In genomic region chr4:55184600-55185523, GRCh38 we compare ENCODE assay signal across 8 cellular contexts. TPM values are rescaled to one million over a fixed set of nuclear protein-coding genes. Genes with fewer than 3 reads are reported as not detected.
A peak's percentile ranks its signal among the peaks of the same experiment; 100 is the strongest.
DNase-seq lines count a peak whose midpoint lies in the region; ATAC-seq and TF ChIP-seq lines count a peak whose summit lies in the region.

No MANE protein-coding gene starts in this region.

- no peaks in the 10 kb centered on the region for H3K36me3 ChIP-seq in mesodermal cell (ENCODE audit: control insufficient read depth, insufficient read depth, low read length)

- DNase-seq in AG10803 (ENCODE audit: low read depth), result peak; percentile 73
- DNase-seq in NCI-H510A treated with DMSO at 0.1 percent for 48 hours (lab: John Stamatoyannopoulos, UW), result peak; percentile 33
- peak; percentile 70 to 73 for DNase-seq in cardiac fibroblast (ENCODE audit: low read depth in 2 of 2)
- DNase-seq in middle frontal gyrus (ENCODE audit: extremely low spot score, low spot score), result no peak
- DNase-seq in anterior cingulate cortex (lab: John Stamatoyannopoulos, UW), result no peak

- H3K4me3 ChIP-seq in AG10803 (ENCODE audit: low read length), result no peak overlapping the region
- H3K4me3 ChIP-seq in cardiac fibroblast (replicated peaks in 1 of 2; ENCODE audit: low read depth in 2 of 2, low read length in 2 of 2), result no peak overlapping the region
- H3K4me3 ChIP-seq in mesodermal cell (ENCODE audit: extremely low read depth, insufficient read depth, low read length, poor library complexity, severe bottlenecking), result no peak overlapping the region

- TF ChIP-seq CTCF in AG10803 (conservative IDR thresholded peaks at IDR 0.05; ENCODE audit: low read length) (peak; percentile 19; the same call in 1 of the 2 replicates), cardiac fibroblast (IDR thresholded peaks at IDR 0.05; ENCODE audit: low read depth, low read length) (peak; percentile 11)

- ATAC-seq in GM19395 (IDR thresholded peaks at IDR 0.05; ENCODE audit: unreplicated experiment), result peak; percentile 80
- ATAC-seq in GM18498 (IDR thresholded peaks at IDR 0.05; ENCODE audit: unreplicated experiment), result no peak

- WGBS in mesodermal cell (ENCODE audit: insufficient coverage in 2 of 2), 2 experiments, result 93 to 98% methylated on average over 6 of the region's 9 CpGs

- peaks cover 63% of the 10 kb centered on the region for H3K4me1 ChIP-seq in mesodermal cell (ENCODE audit: control insufficient read depth, insufficient read depth, low read length, poor library complexity, severe bottlenecking)

- H3K9me3 ChIP-seq in mesodermal cell (ENCODE audit: control insufficient read depth, low read length), result peaks cover 10% of the 10 kb centered on the region

- peak overlapping the region; percentile 86 for H3K27ac ChIP-seq in mesodermal cell (ENCODE audit: low read depth, low read length, severe bottlenecking)

RNA-seq across cellular contexts. Expression of gene KDR, which starts 59.5 kb away (rescaled TPM):
- polyA plus RNA-seq in mesodermal cell (2013, experiment 1 of 2), result 365 TPM
- polyA plus RNA-seq in mesodermal cell (2013, experiment 2 of 2), result 313 TPM

Comparison
In these comparisons a context has a peak if more than half of its experiments do, and no peak if none do; other contexts are left out.
1. DNase-seq: peak in AG10803 (single experiment), NCI-H510A treated with DMSO at 0.1 percent for 48 hours (single experiment) and cardiac fibroblast (2 of 2); none in middle frontal gyrus (single experiment) and anterior cingulate cortex (0 of 58).